In the genomic region with DNA sequence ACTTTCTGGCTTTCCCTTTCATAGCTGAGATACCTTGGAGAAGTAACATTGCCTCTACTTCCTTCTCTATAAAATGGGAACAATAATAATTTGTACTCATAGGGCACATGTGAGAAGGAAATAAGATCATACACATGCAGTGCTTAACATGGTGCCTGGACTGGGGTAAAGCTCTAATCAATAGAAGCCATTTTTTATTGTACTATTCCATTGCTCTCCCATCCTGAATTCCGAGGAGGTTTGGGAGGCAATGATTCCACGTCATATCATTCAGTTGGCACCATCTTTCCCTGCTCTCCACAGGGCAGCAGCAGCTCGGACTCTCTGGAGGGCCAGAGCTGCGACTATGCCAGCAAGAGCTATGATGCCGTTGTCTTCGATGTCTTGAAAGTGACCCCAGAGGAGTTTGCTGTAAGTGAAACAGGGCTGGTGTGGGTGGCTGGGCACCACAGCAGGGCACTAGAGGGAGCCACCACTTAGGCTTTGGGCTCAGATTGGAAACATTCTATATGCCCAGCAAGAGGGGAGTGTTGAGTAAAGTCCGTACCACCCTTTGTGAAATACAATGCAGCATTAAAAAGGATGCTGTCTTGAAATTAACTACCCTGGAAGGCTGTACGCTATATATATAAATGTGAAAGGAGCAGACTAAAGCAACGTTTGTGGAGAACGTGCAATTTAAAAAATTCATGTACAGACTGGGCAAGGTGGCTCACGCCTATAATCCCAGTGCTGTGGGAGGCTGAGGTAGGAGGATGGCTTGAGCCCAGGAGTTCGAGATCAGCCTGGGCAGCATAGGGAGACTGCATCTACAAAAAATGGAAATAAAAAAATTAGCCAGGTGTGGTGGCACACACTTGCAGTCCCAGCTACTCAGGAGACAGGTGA, we compare ENCODE assay signal across 9 cellular contexts. TPM values are rescaled to one million over a fixed set of nuclear protein-coding genes. Genes with fewer than 3 reads are reported as not detected.
DNase-seq lines count a peak whose midpoint lies in the region; ATAC-seq and TF ChIP-seq lines count a peak whose summit lies in the region.
"Had no signal": no experiment of that assay in that cellular context is flagged by ENCODE, and none has a peak within 500 bp of the region (broad histone marks: within the 10 kb centered on the region; RNA-seq: fewer than 3 reads in every experiment).

No MANE protein-coding gene starts in this region.

- H3K27me3 ChIP-seq in WERI-Rb-1 (ENCODE audit: insufficient read depth, low read depth, severe bottlenecking) (no peaks in the 10 kb centered on the region), liver (ENCODE audit: control insufficient read depth in 4 of 4, insufficient read depth in 4 of 4, low read length in 3 of 4) (no peaks in the 10 kb centered on the region)

- peak; percentile 90 for ATAC-seq in stimulated activated naive CD8-positive, alpha-beta T cell treated with anti-CD3 and anti-CD28 coated beads, Interleukin-15, amount 100 ng/mL, for 72 hours

- H3K27me3 Mint-ChIP-seq in stimulated activated naive CD8-positive, alpha-beta T cell treated with anti-CD3 and anti-CD28 coated beads, Interleukin-15, amount 100 ng/mL, for 72 hours: peaks cover 36% of the 10 kb centered on the region

- H3K9me3 ChIP-seq in WERI-Rb-1 (ENCODE audit: severe bottlenecking) (no peaks in the 10 kb centered on the region), liver (ENCODE audit: control insufficient read depth in 4 of 4, low read length in 3 of 4) (no peaks in the 10 kb centered on the region)
- H3K9me3 ChIP-seq: BLaER1 treated with 17β-estradiol and CSF1 and Interleukin-3, amounts not matched to agents 10 nM and 100 nM had no signal

- H3K4me3 ChIP-seq in WERI-Rb-1 (ENCODE audit: low read depth, low read length): no peak overlapping the region
- no peak overlapping the region for H3K4me3 ChIP-seq in coronary artery
- no peak overlapping the region for H3K4me3 ChIP-seq in liver (ENCODE audit: low read depth in 1 of 3, low read length in 3 of 3)
- H3K4me3 ChIP-seq: BLaER1 treated with 17β-estradiol and CSF1 and Interleukin-3, amounts not matched to agents 10 nM and 100 nM had no signal

- H3K9me3 Mint-ChIP-seq in stimulated activated naive CD8-positive, alpha-beta T cell treated with anti-CD3 and anti-CD28 coated beads, Interleukin-15, amount 100 ng/mL, for 72 hours: no peaks in the 10 kb centered on the region

- H3K27ac ChIP-seq in WERI-Rb-1 (no peak overlapping the region), coronary artery (no peak overlapping the region), liver (ENCODE audit: low read depth in 1 of 2, low read length in 2 of 2) (no peak overlapping the region)
- H3K27ac ChIP-seq: BLaER1 treated with 17β-estradiol and CSF1 and Interleukin-3, amounts not matched to agents 10 nM and 100 nM had no signal

- H3K4me1 ChIP-seq in liver (ENCODE audit: control insufficient read depth in 4 of 4, insufficient read depth in 4 of 4, low read length in 3 of 4): no peaks in the 10 kb centered on the region
- H3K4me1 ChIP-seq: BLaER1 treated with 17β-estradiol and CSF1 and Interleukin-3, amounts not matched to agents 10 nM and 100 nM had no signal

- TF ChIP-seq RAD21 in liver (IDR thresholded peaks at IDR 0.05): peak; percentile 82 to 90

- TF ChIP-seq CTCF in WERI-Rb-1 (IDR thresholded peaks at IDR 0.05; ENCODE audit: low read depth, low read length) (peak; percentile 96), coronary artery (IDR thresholded peaks at IDR 0.05) (peak; percentile 46), liver (IDR thresholded peaks at IDR 0.05; ENCODE audit: low read depth, low read length, missing input control) (peak; percentile 52)

- DNase-seq in NCI-H1105 (lab: John Stamatoyannopoulos, UW) (peak; percentile 4), NCI-H1105 treated with DMSO at 0.1 percent for 48 hours (lab: John Stamatoyannopoulos, UW) (no peak), NCI-H1092 treated with DMSO at 0.1 percent for 48 hours (lab: John Stamatoyannopoulos, UW) (peak; percentile 11), WERI-Rb-1 (peak; percentile 78), coronary artery (ENCODE audit: low spot score) (no peak), DMS79 treated with DMSO at 0.1 percent for 48 hours (lab: John Stamatoyannopoulos, UW) (no peak)
- peak; percentile 24 to 47 for DNase-seq in stimulated activated naive CD8-positive, alpha-beta T cell treated with anti-CD3 and anti-CD28 coated beads, Interleukin-15, amount 100 ng/mL, for 72 hours

- H3K9ac ChIP-seq in liver (ENCODE audit: low read depth in 1 of 2, low read length in 2 of 2): no peak overlapping the region
- H3K9ac ChIP-seq: BLaER1 treated with 17β-estradiol and CSF1 and Interleukin-3, amounts not matched to agents 10 nM and 100 nM had no signal

- H3K36me3 ChIP-seq in WERI-Rb-1: peaks cover 6% of the 10 kb centered on the region
- H3K36me3 ChIP-seq in liver (ENCODE audit: control insufficient read depth in 4 of 4, insufficient read depth in 3 of 4, low read depth in 1 of 4, low read length in 3 of 4): no peaks in the 10 kb centered on the region
- H3K36me3 ChIP-seq: BLaER1 treated with 17β-estradiol and CSF1 and Interleukin-3, amounts not matched to agents 10 nM and 100 nM had no signal

- H3K4me3 Mint-ChIP-seq in stimulated activated naive CD8-positive, alpha-beta T cell treated with anti-CD3 and anti-CD28 coated beads, Interleukin-15, amount 100 ng/mL, for 72 hours: no peak overlapping the region

- peak overlapping the region in 1 of 2 donors; percentile 49 for H3K27ac Mint-ChIP-seq in stimulated activated naive CD8-positive, alpha-beta T cell treated with anti-CD3 and anti-CD28 coated beads, Interleukin-15, amount 100 ng/mL, for 72 hours

- WGBS in liver: 81% methylated on average over 12 of the region's 12 CpGs

- H3K4me1 Mint-ChIP-seq in stimulated activated naive CD8-positive, alpha-beta T cell treated with anti-CD3 and anti-CD28 coated beads, Interleukin-15, amount 100 ng/mL, for 72 hours: peaks cover 5% of the 10 kb centered on the region

TF ChIP-seq in liver, 16 proteins besides CTCF, POLR2A, EP300 and RAD21:
- TF ChIP-seq, protein P1, sequence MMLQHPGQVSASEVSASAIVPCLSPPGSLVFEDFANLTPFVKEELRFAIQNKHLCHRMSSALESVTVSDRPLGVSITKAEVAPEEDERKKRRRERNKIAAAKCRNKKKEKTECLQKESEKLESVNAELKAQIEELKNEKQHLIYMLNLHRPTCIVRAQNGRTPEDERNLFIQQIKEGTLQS (IDR thresholded peaks at IDR 0.05): no peak
- TF ChIP-seq, protein P2, sequence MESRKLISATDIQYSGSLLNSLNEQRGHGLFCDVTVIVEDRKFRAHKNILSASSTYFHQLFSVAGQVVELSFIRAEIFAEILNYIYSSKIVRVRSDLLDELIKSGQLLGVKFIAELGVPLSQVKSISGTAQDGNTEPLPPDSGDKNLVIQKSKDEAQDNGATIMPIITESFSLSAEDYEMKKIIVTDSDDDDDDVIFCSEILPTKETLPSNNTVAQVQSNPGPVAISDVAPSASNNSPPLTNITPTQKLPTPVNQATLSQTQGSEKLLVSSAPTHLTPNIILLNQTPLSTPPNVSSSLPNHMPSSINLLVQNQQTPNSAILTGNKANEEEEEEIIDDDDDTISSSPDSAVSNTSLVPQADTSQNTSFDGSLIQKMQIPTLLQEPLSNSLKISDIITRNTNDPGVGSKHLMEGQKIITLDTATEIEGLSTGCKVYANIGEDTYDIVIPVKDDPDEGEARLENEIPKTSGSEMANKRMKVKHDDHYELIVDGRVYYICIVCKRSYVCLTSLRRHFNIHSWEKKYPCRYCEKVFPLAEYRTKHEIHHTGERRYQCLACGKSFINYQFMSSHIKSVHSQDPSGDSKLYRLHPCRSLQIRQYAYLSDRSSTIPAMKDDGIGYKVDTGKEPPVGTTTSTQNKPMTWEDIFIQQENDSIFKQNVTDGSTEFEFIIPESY (IDR thresholded peaks at IDR 0.05): no peak
- TF ChIP-seq YY1 (IDR thresholded peaks at IDR 0.05) (no peak), JUND (IDR thresholded peaks at IDR 0.05) (no peak), FOXA1 (IDR thresholded peaks at IDR 0.05) (no peak), RXRA (IDR thresholded peaks at IDR 0.05) (no peak), FOXA2 (IDR thresholded peaks at IDR 0.05) (no peak), HNF4A (conservative IDR thresholded peaks at IDR 0.05) (no peak)
- TF ChIP-seq, protein P3, sequence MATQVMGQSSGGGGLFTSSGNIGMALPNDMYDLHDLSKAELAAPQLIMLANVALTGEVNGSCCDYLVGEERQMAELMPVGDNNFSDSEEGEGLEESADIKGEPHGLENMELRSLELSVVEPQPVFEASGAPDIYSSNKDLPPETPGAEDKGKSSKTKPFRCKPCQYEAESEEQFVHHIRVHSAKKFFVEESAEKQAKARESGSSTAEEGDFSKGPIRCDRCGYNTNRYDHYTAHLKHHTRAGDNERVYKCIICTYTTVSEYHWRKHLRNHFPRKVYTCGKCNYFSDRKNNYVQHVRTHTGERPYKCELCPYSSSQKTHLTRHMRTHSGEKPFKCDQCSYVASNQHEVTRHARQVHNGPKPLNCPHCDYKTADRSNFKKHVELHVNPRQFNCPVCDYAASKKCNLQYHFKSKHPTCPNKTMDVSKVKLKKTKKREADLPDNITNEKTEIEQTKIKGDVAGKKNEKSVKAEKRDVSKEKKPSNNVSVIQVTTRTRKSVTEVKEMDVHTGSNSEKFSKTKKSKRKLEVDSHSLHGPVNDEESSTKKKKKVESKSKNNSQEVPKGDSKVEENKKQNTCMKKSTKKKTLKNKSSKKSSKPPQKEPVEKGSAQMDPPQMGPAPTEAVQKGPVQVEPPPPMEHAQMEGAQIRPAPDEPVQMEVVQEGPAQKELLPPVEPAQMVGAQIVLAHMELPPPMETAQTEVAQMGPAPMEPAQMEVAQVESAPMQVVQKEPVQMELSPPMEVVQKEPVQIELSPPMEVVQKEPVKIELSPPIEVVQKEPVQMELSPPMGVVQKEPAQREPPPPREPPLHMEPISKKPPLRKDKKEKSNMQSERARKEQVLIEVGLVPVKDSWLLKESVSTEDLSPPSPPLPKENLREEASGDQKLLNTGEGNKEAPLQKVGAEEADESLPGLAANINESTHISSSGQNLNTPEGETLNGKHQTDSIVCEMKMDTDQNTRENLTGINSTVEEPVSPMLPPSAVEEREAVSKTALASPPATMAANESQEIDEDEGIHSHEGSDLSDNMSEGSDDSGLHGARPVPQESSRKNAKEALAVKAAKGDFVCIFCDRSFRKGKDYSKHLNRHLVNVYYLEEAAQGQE (IDR thresholded peaks at IDR 0.05): no peak
TF ChIP-seq in liver: peak in this region for 0.

RNA-seq across cellular contexts. Expression of a gene that starts 51.2 kb away (rescaled TPM):
- total RNA-seq in liver: 1 to 10 TPM; 2.1 to 2.7 TPM
- 1 to 10 TPM; 1.4 to 1.8 TPM for polyA plus RNA-seq in liver

Comparison
In these comparisons a context has a peak if more than half of its experiments do, and no peak if none do; other contexts are left out.
1. DNase-seq: peak in NCI-H1105 (single experiment), NCI-H1092 treated with DMSO at 0.1 percent for 48 hours (single experiment), WERI-Rb-1 (single experiment) and stimulated activated naive CD8-positive, alpha-beta T cell treated with anti-CD3 and anti-CD28 coated beads, Interleukin-15, amount 100 ng/mL, for 72 hours (2 of 2); none in NCI-H1105 treated with DMSO at 0.1 percent for 48 hours (single experiment), coronary artery (single experiment) and DMS79 treated with DMSO at 0.1 percent for 48 hours (single experiment).
2. CTCF ChIP-seq: peak in every context shown above with its lines; median percentile 96 in WERI-Rb-1; 52 in liver; 46 in coronary artery.